In the genomic region with DNA sequence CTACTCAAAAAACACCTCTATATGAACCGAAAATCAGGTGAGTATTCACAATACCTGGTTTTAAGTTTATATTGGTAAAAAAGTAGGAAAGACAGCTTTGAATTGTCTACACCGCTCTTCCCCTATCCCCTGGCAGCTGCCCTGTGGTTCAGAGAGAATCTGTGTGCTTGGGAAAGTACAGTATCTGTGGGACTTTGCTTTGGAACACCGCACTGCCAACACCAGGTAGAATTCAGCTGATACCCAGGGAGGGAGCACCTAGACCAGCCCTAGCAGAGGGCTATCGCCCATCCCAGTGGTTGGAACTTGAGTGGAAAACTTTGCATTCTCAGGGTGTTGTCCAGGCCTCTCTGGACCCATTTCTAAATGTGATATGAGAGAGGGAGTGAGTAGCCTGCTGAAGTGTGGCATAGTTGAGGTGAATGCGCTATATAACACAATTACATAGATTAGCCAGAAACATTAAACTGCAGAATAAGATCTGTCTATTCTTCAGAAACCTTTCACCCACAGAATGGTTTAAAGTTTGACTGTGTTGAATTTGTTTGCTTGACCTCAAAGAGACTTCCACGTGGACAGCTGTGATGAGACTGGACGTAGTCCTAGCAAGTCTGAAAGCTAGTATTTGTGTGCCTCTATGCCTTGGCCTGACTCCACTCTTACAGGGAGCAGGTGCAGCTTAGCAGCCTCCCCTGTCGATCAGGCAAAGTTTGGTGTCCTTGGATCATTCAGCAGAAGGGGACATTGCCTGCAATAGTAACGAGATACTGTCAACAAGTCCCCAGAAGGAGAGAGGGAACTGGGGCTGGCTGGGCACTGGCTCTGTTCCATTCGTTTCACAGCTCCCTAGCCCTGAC, we compare ENCODE assay signal across 1 cellular context.
A peak's percentile ranks its signal among the peaks of the same experiment; 100 is the strongest.
TF ChIP-seq lines count a peak whose summit lies in the region.

No MANE protein-coding gene starts in this region.

TF ChIP-seq in HepG2, 621 proteins besides CTCF, POLR2A, EP300 and RAD21 (continued from another document and continues in another):
- TF ChIP-seq, protein P1, sequence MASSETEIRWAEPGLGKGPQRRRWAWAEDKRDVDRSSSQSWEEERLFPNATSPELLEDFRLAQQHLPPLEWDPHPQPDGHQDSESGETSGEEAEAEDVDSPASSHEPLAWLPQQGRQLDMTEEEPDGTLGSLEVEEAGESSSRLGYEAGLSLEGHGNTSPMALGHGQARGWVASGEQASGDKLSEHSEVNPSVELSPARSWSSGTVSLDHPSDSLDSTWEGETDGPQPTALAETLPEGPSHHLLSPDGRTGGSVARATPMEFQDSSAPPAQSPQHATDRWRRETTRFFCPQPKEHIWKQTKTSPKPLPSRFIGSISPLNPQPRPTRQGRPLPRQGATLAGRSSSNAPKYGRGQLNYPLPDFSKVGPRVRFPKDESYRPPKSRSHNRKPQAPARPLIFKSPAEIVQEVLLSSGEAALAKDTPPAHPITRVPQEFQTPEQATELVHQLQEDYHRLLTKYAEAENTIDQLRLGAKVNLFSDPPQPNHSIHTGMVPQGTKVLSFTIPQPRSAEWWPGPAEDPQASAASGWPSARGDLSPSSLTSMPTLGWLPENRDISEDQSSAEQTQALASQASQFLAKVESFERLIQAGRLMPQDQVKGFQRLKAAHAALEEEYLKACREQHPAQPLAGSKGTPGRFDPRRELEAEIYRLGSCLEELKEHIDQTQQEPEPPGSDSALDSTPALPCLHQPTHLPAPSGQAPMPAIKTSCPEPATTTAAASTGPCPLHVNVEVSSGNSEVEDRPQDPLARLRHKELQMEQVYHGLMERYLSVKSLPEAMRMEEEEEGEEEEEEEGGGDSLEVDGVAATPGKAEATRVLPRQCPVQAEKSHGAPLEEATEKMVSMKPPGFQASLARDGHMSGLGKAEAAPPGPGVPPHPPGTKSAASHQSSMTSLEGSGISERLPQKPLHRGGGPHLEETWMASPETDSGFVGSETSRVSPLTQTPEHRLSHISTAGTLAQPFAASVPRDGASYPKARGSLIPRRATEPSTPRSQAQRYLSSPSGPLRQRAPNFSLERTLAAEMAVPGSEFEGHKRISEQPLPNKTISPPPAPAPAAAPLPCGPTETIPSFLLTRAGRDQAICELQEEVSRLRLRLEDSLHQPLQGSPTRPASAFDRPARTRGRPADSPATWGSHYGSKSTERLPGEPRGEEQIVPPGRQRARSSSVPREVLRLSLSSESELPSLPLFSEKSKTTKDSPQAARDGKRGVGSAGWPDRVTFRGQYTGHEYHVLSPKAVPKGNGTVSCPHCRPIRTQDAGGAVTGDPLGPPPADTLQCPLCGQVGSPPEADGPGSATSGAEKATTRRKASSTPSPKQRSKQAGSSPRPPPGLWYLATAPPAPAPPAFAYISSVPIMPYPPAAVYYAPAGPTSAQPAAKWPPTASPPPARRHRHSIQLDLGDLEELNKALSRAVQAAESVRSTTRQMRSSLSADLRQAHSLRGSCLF (CRISPR knock-in tag; IDR thresholded peaks at IDR 0.05; ENCODE audit: borderline replicate concordance), result no peak
- TF ChIP-seq, protein P2, sequence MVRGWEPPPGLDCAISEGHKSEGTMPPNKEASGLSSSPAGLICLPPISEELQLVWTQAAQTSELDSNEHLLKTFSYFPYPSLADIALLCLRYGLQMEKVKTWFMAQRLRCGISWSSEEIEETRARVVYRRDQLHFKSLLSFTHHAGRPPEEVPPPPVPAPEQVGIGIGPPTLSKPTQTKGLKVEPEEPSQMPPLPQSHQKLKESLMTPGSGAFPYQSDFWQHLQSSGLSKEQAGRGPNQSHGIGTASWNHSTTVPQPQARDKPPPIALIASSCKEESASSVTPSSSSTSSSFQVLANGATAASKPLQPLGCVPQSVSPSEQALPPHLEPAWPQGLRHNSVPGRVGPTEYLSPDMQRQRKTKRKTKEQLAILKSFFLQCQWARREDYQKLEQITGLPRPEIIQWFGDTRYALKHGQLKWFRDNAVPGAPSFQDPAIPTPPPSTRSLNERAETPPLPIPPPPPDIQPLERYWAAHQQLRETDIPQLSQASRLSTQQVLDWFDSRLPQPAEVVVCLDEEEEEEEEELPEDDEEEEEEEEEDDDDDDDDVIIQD (CRISPR knock-in tag; IDR thresholded peaks at IDR 0.05; ENCODE audit: low read depth), result peak; percentile 49; the same call in 1 of the 2 replicates
- 0 out of 2 replicates have a peak, but pooled peaks have one; percentile 41 for TF ChIP-seq ZNF879 (CRISPR knock-in tag; IDR thresholded peaks at IDR 0.05)
- TF ChIP-seq MXD4 (CRISPR knock-in tag; IDR thresholded peaks at IDR 0.05), result peak; percentile 68
- no peak for TF ChIP-seq ZNF326 (CRISPR knock-in tag; IDR thresholded peaks at IDR 0.05; ENCODE audit: borderline replicate concordance)
- TF ChIP-seq ZNF776 (CRISPR knock-in tag; IDR thresholded peaks at IDR 0.05), result no peak
- TF ChIP-seq CBX1 (IDR thresholded peaks at IDR 0.05; ENCODE audit: low read depth), result no peak
- peak; percentile 36; the same call in 1 of the 2 replicates for TF ChIP-seq ZNF441 (CRISPR knock-in tag; IDR thresholded peaks at IDR 0.05; ENCODE audit: borderline replicate concordance)
- TF ChIP-seq ZNF644 (CRISPR knock-in tag; IDR thresholded peaks at IDR 0.05; ENCODE audit: low read depth), result peak; percentile 45; the same call in 1 of the 2 replicates
- TF ChIP-seq FOXC1 (CRISPR knock-in tag; IDR thresholded peaks at IDR 0.05; ENCODE audit: borderline replicate concordance), result no peak; the same call in 1 of the 2 replicates
- no peak for TF ChIP-seq MTF2 (CRISPR knock-in tag; IDR thresholded peaks at IDR 0.05; ENCODE audit: borderline replicate concordance)
- TF ChIP-seq, protein P3, sequence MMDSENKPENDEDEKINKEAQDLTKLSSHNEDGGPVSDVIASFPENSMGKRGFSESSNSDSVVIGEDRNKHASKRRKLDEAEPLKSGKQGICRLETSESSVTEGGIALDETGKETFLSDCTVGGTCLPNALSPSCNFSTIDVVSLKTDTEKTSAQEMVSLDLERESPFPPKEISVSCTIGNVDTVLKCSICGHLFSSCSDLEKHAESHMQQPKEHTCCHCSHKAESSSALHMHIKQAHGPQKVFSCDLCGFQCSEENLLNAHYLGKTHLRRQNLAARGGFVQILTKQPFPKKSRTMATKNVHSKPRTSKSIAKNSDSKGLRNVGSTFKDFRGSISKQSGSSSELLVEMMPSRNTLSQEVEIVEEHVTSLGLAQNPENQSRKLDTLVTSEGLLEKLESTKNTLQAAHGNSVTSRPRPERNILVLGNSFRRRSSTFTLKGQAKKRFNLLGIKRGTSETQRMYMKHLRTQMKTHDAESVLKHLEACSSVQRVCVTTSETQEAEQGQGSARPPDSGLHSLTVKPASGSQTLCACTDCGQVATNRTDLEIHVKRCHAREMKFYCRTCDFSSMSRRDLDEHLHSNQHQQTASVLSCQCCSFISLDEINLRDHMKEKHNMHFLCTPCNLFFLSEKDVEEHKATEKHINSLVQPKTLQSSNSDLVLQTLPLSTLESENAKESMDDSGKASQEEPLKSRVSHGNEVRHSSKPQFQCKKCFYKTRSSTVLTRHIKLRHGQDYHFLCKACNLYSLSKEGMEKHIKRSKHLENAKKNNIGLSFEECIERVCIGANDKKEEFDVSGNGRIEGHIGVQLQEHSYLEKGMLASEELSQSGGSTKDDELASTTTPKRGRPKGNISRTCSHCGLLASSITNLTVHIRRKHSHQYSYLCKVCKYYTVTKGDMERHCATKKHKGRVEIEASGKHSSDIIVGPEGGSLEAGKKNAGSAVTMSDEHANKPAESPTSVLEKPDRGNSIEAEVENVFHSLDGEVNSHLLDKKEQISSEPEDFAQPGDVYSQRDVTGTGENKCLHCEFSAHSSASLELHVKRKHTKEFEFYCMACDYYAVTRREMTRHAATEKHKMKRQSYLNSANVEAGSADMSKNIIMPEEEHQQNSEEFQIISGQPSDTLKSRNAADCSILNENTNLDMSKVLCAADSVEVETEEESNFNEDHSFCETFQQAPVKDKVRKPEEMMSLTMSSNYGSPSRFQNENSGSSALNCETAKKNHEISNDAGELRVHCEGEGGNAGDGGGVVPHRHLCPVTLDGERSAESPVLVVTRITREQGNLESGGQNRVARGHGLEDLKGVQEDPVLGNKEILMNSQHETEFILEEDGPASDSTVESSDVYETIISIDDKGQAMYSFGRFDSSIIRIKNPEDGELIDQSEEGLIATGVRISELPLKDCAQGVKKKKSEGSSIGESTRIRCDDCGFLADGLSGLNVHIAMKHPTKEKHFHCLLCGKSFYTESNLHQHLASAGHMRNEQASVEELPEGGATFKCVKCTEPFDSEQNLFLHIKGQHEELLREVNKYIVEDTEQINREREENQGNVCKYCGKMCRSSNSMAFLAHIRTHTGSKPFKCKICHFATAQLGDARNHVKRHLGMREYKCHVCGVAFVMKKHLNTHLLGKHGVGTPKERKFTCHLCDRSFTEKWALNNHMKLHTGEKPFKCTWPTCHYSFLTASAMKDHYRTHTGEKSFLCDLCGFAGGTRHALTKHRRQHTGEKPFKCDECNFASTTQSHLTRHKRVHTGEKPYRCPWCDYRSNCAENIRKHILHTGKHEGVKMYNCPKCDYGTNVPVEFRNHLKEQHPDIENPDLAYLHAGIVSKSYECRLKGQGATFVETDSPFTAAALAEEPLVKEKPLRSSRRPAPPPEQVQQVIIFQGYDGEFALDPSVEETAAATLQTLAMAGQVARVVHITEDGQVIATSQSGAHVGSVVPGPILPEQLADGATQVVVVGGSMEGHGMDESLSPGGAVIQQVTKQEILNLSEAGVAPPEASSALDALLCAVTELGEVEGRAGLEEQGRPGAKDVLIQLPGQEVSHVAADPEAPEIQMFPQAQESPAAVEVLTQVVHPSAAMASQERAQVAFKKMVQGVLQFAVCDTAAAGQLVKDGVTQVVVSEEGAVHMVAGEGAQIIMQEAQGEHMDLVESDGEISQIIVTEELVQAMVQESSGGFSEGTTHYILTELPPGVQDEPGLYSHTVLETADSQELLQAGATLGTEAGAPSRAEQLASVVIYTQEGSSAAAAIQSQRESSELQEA (CRISPR knock-in tag; IDR thresholded peaks at IDR 0.05; ENCODE audit: not compliant biosample characterization), result no peak
- no peak for TF ChIP-seq ZNF550 (CRISPR knock-in tag; IDR thresholded peaks at IDR 0.05; ENCODE audit: borderline replicate concordance)
- TF ChIP-seq ZNF230 (CRISPR knock-in tag; IDR thresholded peaks at IDR 0.05), result no peak
- TF ChIP-seq, protein P4, sequence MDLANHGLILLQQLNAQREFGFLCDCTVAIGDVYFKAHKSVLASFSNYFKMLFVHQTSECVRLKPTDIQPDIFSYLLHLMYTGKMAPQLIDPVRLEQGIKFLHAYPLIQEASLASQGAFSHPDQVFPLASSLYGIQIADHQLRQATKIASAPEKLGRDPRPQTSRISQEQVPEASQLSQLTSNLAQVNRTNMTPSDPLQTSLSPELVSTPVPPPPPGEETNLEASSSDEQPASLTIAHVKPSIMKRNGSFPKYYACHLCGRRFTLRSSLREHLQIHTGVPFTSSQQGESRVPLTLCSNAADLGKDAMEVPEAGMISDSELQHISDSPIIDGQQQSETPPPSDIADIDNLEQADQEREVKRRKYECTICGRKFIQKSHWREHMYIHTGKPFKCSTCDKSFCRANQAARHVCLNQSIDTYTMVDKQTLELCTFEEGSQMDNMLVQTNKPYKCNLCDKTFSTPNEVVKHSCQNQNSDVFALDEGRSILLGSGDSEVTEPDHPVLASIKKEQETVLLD (CRISPR knock-in tag; IDR thresholded peaks at IDR 0.05; ENCODE audit: low read depth), result no peak
- no peak for TF ChIP-seq ZBTB42 (CRISPR knock-in tag; IDR thresholded peaks at IDR 0.05)
- TF ChIP-seq RFX5 (IDR thresholded peaks at IDR 0.05; ENCODE audit: low read depth, low read length), result no peak
- no peak for TF ChIP-seq KDM1A (CRISPR knock-in tag; IDR thresholded peaks at IDR 0.05)
- TF ChIP-seq, protein P5, sequence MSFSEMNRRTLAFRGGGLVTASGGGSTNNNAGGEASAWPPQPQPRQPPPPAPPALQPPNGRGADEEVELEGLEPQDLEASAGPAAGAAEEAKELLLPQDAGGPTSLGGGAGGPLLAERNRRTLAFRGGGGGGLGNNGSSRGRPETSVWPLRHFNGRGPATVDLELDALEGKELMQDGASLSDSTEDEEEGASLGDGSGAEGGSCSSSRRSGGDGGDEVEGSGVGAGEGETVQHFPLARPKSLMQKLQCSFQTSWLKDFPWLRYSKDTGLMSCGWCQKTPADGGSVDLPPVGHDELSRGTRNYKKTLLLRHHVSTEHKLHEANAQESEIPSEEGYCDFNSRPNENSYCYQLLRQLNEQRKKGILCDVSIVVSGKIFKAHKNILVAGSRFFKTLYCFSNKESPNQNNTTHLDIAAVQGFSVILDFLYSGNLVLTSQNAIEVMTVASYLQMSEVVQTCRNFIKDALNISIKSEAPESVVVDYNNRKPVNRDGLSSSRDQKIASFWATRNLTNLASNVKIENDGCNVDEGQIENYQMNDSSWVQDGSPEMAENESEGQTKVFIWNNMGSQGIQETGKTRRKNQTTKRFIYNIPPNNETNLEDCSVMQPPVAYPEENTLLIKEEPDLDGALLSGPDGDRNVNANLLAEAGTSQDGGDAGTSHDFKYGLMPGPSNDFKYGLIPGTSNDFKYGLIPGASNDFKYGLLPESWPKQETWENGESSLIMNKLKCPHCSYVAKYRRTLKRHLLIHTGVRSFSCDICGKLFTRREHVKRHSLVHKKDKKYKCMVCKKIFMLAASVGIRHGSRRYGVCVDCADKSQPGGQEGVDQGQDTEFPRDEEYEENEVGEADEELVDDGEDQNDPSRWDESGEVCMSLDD (CRISPR knock-in tag; IDR thresholded peaks at IDR 0.05; ENCODE audit: borderline replicate concordance), result no peak
- no peak for TF ChIP-seq FOSL1 (CRISPR knock-in tag; IDR thresholded peaks at IDR 0.05; ENCODE audit: borderline replicate concordance)
- no peak for TF ChIP-seq GLI4 (CRISPR knock-in tag; IDR thresholded peaks at IDR 0.05; ENCODE audit: borderline replicate concordance)
- no peak for TF ChIP-seq ZBTB8A (CRISPR knock-in tag; IDR thresholded peaks at IDR 0.05; ENCODE audit: borderline replicate concordance, low read depth)
- 0 out of 2 replicates have a peak, but pooled peaks have one; percentile 36 for TF ChIP-seq ZNF629 (CRISPR knock-in tag; conservative IDR thresholded peaks at IDR 0.05)
- no peak for TF ChIP-seq PAX8 (CRISPR knock-in tag; IDR thresholded peaks at IDR 0.05; ENCODE audit: borderline replicate concordance)
- 0 out of 2 replicates have a peak, but pooled peaks have one; percentile 45 for TF ChIP-seq SALL2 (CRISPR knock-in tag; IDR thresholded peaks at IDR 0.05)
- peak; percentile 85 for TF ChIP-seq RARA (CRISPR knock-in tag; IDR thresholded peaks at IDR 0.05)
- TF ChIP-seq FOXK1 (CRISPR knock-in tag; IDR thresholded peaks at IDR 0.05; ENCODE audit: borderline replicate concordance, low read depth), result peak; percentile 64; the same call in 1 of the 2 replicates
- TF ChIP-seq, protein P6, sequence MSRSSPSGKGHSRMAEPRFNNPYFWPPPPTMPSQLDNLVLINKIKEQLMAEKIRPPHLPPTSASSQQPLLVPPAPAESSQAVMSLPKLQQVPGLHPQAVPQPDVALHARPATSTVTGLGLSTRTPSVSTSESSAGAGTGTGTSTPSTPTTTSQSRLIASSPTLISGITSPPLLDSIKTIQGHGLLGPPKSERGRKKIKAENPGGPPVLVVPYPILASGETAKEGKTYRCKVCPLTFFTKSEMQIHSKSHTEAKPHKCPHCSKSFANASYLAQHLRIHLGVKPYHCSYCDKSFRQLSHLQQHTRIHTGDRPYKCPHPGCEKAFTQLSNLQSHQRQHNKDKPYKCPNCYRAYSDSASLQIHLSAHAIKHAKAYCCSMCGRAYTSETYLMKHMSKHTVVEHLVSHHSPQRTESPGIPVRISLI (CRISPR knock-in tag; IDR thresholded peaks at IDR 0.05; ENCODE audit: borderline replicate concordance), result no peak
- TF ChIP-seq YY1 (IDR thresholded peaks at IDR 0.05; ENCODE audit: insufficient read depth, insufficient replicate concordance, low read depth, low read length), result no peak
- peak; percentile 81 for TF ChIP-seq CCDC6 (CRISPR knock-in tag; IDR thresholded peaks at IDR 0.05)
- no peak for TF ChIP-seq HNRNPUL1 (IDR thresholded peaks at IDR 0.05; ENCODE audit: low read depth, low read length)
- TF ChIP-seq PHF21A (CRISPR knock-in tag; IDR thresholded peaks at IDR 0.05), result no peak; the same call in 1 of the 2 replicates
- peak; percentile 65; the same call in 1 of the 2 replicates for TF ChIP-seq ZFP90 (CRISPR knock-in tag; IDR thresholded peaks at IDR 0.05; ENCODE audit: borderline replicate concordance)
- TF ChIP-seq ZNF143 (CRISPR knock-in tag; IDR thresholded peaks at IDR 0.05), result no peak
- no peak for TF ChIP-seq PLRG1 (conservative IDR thresholded peaks at IDR 0.05)
- TF ChIP-seq MZF1 (CRISPR knock-in tag; IDR thresholded peaks at IDR 0.05; ENCODE audit: borderline replicate concordance), result 0 out of 2 replicates have a peak, but pooled peaks have one; percentile 47
